In genomic region chr7:142842251-142842766, GRCh38 we compare ENCODE assay signal across 1 cellular context.
TF ChIP-seq lines count a peak whose summit lies in the region.

No MANE protein-coding gene starts in this region.

TF ChIP-seq in K562, 482 proteins besides CTCF, POLR2A, EP300 and RAD21 (continued from another document):
- TF ChIP-seq UBTF (IDR thresholded peaks at IDR 0.05; ENCODE audit: borderline replicate concordance in 1 of 2, low read depth in 2 of 2, low read length in 2 of 2), result no peak
- no peak for TF ChIP-seq ZNF766 (CRISPR knock-in tag; conservative IDR thresholded peaks at IDR 0.05)
- no peak for TF ChIP-seq ZNF76 (CRISPR knock-in tag; IDR thresholded peaks at IDR 0.05; ENCODE audit: borderline replicate concordance)
- peak; percentile 81 for TF ChIP-seq ARID1B (IDR thresholded peaks at IDR 0.05)
- peak; percentile 28; the same call in 1 of the 2 replicates for TF ChIP-seq SMARCE1 (IDR thresholded peaks at IDR 0.05)
- peak; percentile 59 to 80 for TF ChIP-seq KDM1A (IDR thresholded peaks at IDR 0.05)
- TF ChIP-seq RNF219 (CRISPR knock-in tag; IDR thresholded peaks at IDR 0.05), result no peak
- no peak for TF ChIP-seq CHD7 (IDR thresholded peaks at IDR 0.05; ENCODE audit: low read depth, low read length)
- TF ChIP-seq NCOR1 (IDR thresholded peaks at IDR 0.05), result peak; percentile 69
- TF ChIP-seq MEIS2 (IDR thresholded peaks at IDR 0.05; ENCODE audit: partially characterized antibody), result peak; percentile 41
- peak; percentile 90 for TF ChIP-seq CBFA2T3 (IDR thresholded peaks at IDR 0.05)
- TF ChIP-seq ZEB2 (IDR thresholded peaks at IDR 0.05), result peak; percentile 47; the same call in 1 of the 2 replicates
- TF ChIP-seq ID3 (CRISPR knock-in tag; IDR thresholded peaks at IDR 0.05), result no peak
- peak; percentile 42; the same call in 1 of the 2 replicates for TF ChIP-seq ID3 (tag; IDR thresholded peaks at IDR 0.05)
- peak; percentile 57; the same call in 1 of the 2 replicates for TF ChIP-seq DPF2 (IDR thresholded peaks at IDR 0.05)
- peak; percentile 90 for TF ChIP-seq TEAD4 (IDR thresholded peaks at IDR 0.05; ENCODE audit: low read length)
- TF ChIP-seq TEAD4 (CRISPR knock-in tag; IDR thresholded peaks at IDR 0.05; ENCODE audit: borderline replicate concordance), result no peak
- TF ChIP-seq CBFA2T2 (conservative IDR thresholded peaks at IDR 0.05), result peak; percentile 86
- TF ChIP-seq TCF3 (CRISPR knock-in tag; IDR thresholded peaks at IDR 0.05), result peak; percentile 49
- 0 out of 2 replicates have a peak, but pooled peaks have one; percentile 42 for TF ChIP-seq SP1 (CRISPR knock-in tag; IDR thresholded peaks at IDR 0.05)
- TF ChIP-seq TRIM24 (IDR thresholded peaks at IDR 0.05), result peak; percentile 39 to 58; a peak in 2 of 4 replicates
- no peak for TF ChIP-seq XRCC5 (IDR thresholded peaks at IDR 0.05; ENCODE audit: low read depth, low read length)
- TF ChIP-seq TAL1 (IDR thresholded peaks at IDR 0.05), result peak; percentile 78
- TF ChIP-seq MAFG (tag; conservative IDR thresholded peaks at IDR 0.05), result 0 out of 2 replicates have a peak, but pooled peaks have one; percentile 9
- 0 out of 4 replicates have a peak, but pooled peaks of 1 of the 2 experiments have one; percentile 54 for TF ChIP-seq RCOR1 (IDR thresholded peaks at IDR 0.05; ENCODE audit: borderline replicate concordance in 1 of 2, low read depth in 2 of 2, low read length in 2 of 2)
- TF ChIP-seq MBD2 (IDR thresholded peaks at IDR 0.05; ENCODE audit: borderline replicate concordance, low read depth), result peak; percentile 34; the same call in 1 of the 2 replicates
- peak; percentile 92 for TF ChIP-seq FOSL1 (tag; conservative IDR thresholded peaks at IDR 0.05)
- 0 out of 4 replicates have a peak, but pooled peaks of 1 of the 2 experiments have one; percentile 23 for TF ChIP-seq HDAC1 (IDR thresholded peaks at IDR 0.05)
- TF ChIP-seq HMBOX1 (IDR thresholded peaks at IDR 0.05), result peak; percentile 31; the same call in 1 of the 2 replicates
- TF ChIP-seq CCNT2 (IDR thresholded peaks at IDR 0.05; ENCODE audit: borderline replicate concordance, extremely low read depth, insufficient read length, low read depth, low read length), result peak; percentile 61
- TF ChIP-seq ZNF561 (CRISPR knock-in tag; conservative IDR thresholded peaks at IDR 0.05), result no peak
- TF ChIP-seq ADNP (tag; IDR thresholded peaks at IDR 0.05), result peak; percentile 36; the same call in 1 of the 2 replicates
- peak; percentile 58; the same call in 1 of the 2 replicates for TF ChIP-seq MTA2 (IDR thresholded peaks at IDR 0.05; ENCODE audit: low read depth)
- peak; percentile 30; the same call in 1 of the 2 replicates for TF ChIP-seq NFIC (IDR thresholded peaks at IDR 0.05)
- TF ChIP-seq FOXM1 (IDR thresholded peaks at IDR 0.05; ENCODE audit: low read depth), result peak; percentile 56; the same call in 1 of the 2 replicates
- no peak for TF ChIP-seq FOXM1 (CRISPR knock-in tag; IDR thresholded peaks at IDR 0.05; ENCODE audit: low read depth)
- TF ChIP-seq SOX6 (IDR thresholded peaks at IDR 0.05), result peak; percentile 80
- TF ChIP-seq CREB1 (IDR thresholded peaks at IDR 0.05), result peak; percentile 18; the same call in 1 of the 2 replicates
- TF ChIP-seq CREB1 (CRISPR knock-in tag; IDR thresholded peaks at IDR 0.05), result no peak
